28 cellular contexts compared by ENCODE assay signal in the genomic region with DNA sequence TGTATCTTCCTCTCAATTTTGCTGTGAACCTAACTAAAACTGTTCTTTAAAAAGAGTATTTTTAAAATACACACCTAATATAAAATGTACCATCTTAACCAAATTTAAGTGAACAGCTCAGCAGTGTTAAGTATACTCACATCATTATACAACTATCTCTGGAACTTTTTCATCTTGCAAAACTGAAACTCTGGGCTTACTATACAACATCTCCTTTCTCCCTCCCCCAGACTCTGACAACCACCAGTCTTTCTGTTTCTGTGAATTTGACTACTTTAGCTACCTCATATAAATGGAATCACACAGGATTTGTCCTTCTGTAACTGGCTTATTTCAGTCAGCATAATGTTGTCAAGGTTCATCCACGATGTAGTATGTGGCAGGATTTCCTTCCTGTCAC.
"Had no signal": no experiment of that assay in that cellular context is flagged by ENCODE, and none has a peak within 500 bp of the region (broad histone marks: within the 10 kb centered on the region; RNA-seq: fewer than 3 reads in every experiment).

No MANE protein-coding gene starts in this region.

- H3K27me3 ChIP-seq: colonic mucosa, foreskin keratinocyte, pancreas, right lobe of liver, thyroid gland, vagina had no signal

- ATAC-seq: esophagus mucosa; foreskin keratinocyte; gastroesophageal sphincter; heart right ventricle; left colon; lower lobe of right lung; naive thymus-derived CD8-positive, alpha-beta T cell; pancreas; right lobe of liver; stimulated activated effector memory CD8-positive, alpha-beta T cell treated with anti-CD3 and anti-CD28 coated beads, Interleukin-12 subunit alpha, Interleukin-12 subunit beta, amount 100 ng/mL, for 72 hours had no signal

- DNase-seq: colonic mucosa; effector CD8-positive, alpha-beta T cell; endodermal cell; foreskin keratinocyte; glutamatergic neuron; heart right ventricle; hippocampal formation; kidney glomerular epithelial cell; left colon; left ventricle myocardium inferior; lower lobe of right lung; naive thymus-derived CD8-positive, alpha-beta T cell; nephron progenitor cell; occipital lobe; pancreas; retina; right lobe of liver; stimulated activated CD4-positive, alpha-beta T cell treated with anti-CD3 and anti-CD28 coated beads, Interleukin-2, amount 100 ng/mL, for 24 hours; stimulated activated CD4-positive, alpha-beta T cell treated with anti-CD3 and anti-CD28 coated beads, Interleukin-4, amount 100 ng/mL, for 24 hours; stimulated activated naive CD4-positive, alpha-beta T cell treated with Interleukin-2 at 50 U/mL for 16 hours; stomach; thyroid gland; trophoblast cell had no signal

- H3K4me1 ChIP-seq: colonic mucosa, foreskin keratinocyte, gastroesophageal sphincter, heart right ventricle, left ventricle myocardium inferior, lower lobe of right lung, pancreas, right lobe of liver, stomach, thyroid gland, vagina had no signal

- H3K4me3 ChIP-seq: colonic mucosa, gastroesophageal sphincter, heart right ventricle, left ventricle myocardium inferior, lower lobe of right lung, pancreas, right lobe of liver, stomach, thyroid gland, vagina had no signal

- H3K27ac ChIP-seq: colonic mucosa, epithelial cell of prostate, foreskin keratinocyte, gastroesophageal sphincter, heart right ventricle, left ventricle myocardium inferior, lower lobe of right lung, pancreas, right lobe of liver, stomach, thyroid gland, vagina had no signal

- H3K36me3 ChIP-seq: colonic mucosa, gastroesophageal sphincter, heart right ventricle, left ventricle myocardium inferior, lower lobe of right lung, pancreas, right lobe of liver, stomach, thyroid gland, vagina had no signal

- H3K9me3 ChIP-seq: colonic mucosa, gastroesophageal sphincter, pancreas, right lobe of liver, thyroid gland, vagina had no signal
